Comparison of ENCODE assay signal across 9 cellular contexts in the genomic region with DNA sequence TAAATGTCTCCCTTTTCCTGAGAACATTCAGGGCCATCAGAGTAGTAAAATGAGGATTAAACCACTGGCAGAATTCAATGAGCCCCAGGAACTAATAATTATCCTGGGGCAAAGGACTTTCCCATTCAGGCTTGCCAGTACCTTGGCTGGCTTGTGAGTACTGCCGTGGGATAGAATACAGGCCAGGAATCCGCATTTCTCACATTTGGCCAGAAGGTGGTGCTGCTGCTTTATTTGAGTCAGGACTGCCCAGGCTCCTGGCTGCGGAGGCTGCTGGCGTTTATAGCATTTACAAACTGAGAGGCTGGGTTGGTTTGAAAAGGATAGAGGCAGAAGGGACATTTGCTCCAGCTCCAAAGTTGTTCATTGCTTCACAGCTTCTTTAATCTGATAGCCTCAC.
DNase-seq lines count a peak whose midpoint lies in the region; ATAC-seq, FAIRE-seq and TF ChIP-seq lines count a peak whose summit lies in the region.
"Had no signal": no experiment of that assay in that cellular context is flagged by ENCODE, and none has a peak within 500 bp of the region (broad histone marks: within the 10 kb centered on the region; RNA-seq: fewer than 3 reads in every experiment).

No MANE protein-coding gene starts in this region.

- H3K4me3 Mint-ChIP-seq in stimulated activated memory B cell treated with anti-CD40 and anti-IgM and Interleukin-4, amounts not matched to agents 10 μg/mL and 1 μg/mL and 100 μg/mL, for 72 hours, result no peak overlapping the region
- H3K4me3 Mint-ChIP-seq: activated naive CD8-positive, alpha-beta T cell had no signal

- H3K4me1 ChIP-seq in endothelial cell of umbilical vein (ENCODE audit: control insufficient read depth, extremely low read depth, insufficient read depth, low read length), result no peaks in the 10 kb centered on the region

- H3K36me3 ChIP-seq in endothelial cell of umbilical vein (ENCODE audit: control insufficient read depth in 2 of 2, extremely low read depth in 1 of 2, insufficient read depth in 2 of 2, low read length in 2 of 2), result no peaks in the 10 kb centered on the region

- no peak overlapping the region for H3K27ac ChIP-seq in endothelial cell of umbilical vein (ENCODE audit: insufficient read depth, low read depth, low read length)

- no peaks in the 10 kb centered on the region for H4K20me1 ChIP-seq in endothelial cell of umbilical vein (replicated peaks; ENCODE audit: control insufficient read depth, extremely low read depth, insufficient read depth, low read length)

- H3K27ac Mint-ChIP-seq in stimulated activated memory B cell treated with anti-CD40 and anti-IgM and Interleukin-4, amounts not matched to agents 10 μg/mL and 1 μg/mL and 100 μg/mL, for 72 hours, result no peak overlapping the region
- H3K27ac Mint-ChIP-seq: activated naive CD8-positive, alpha-beta T cell had no signal

- no peak overlapping the region for H2AFZ ChIP-seq in endothelial cell of umbilical vein (ENCODE audit: low read depth, low read length)

- peaks cover 3 to 5% of the 10 kb centered on the region in 2 experiments for H3K27me3 ChIP-seq in endothelial cell of umbilical vein (ENCODE audit: control insufficient read depth in 2 of 2, insufficient read depth in 2 of 2, low read length in 2 of 2)

- no peaks in the 10 kb centered on the region for H3K9me1 ChIP-seq in endothelial cell of umbilical vein (replicated peaks; ENCODE audit: control insufficient read depth, extremely low read depth, insufficient read depth, low read length)

- H3K9ac ChIP-seq in endothelial cell of umbilical vein (replicated peaks; ENCODE audit: extremely low read depth, insufficient read depth, low read length), result no peak overlapping the region

- CTCF ChIA-PET in endothelial cell of umbilical vein (lab: Charles Lee), result no interaction called here

- peaks cover 12% of the 10 kb centered on the region for H3K27me3 Mint-ChIP-seq in stimulated activated memory B cell treated with anti-CD40 and anti-IgM and Interleukin-4, amounts not matched to agents 10 μg/mL and 1 μg/mL and 100 μg/mL, for 72 hours
- H3K27me3 Mint-ChIP-seq: activated naive CD8-positive, alpha-beta T cell had no signal

- no peaks in the 10 kb centered on the region for H3K9me3 Mint-ChIP-seq in stimulated activated memory B cell treated with anti-CD40 and anti-IgM and Interleukin-4, amounts not matched to agents 10 μg/mL and 1 μg/mL and 100 μg/mL, for 72 hours

- H3K4me3 ChIP-seq in endothelial cell of umbilical vein (replicated peaks in 1 of 3; ENCODE audit: insufficient read depth in 1 of 3, low read depth in 1 of 3, low read length in 3 of 3), result no peak overlapping the region

- no peak for TF ChIP-seq POLR2A in endothelial cell of umbilical vein (IDR thresholded peaks at IDR 0.05; ENCODE audit: low read depth, low read length)

- no peak overlapping the region for H3K4me2 ChIP-seq in endothelial cell of umbilical vein (ENCODE audit: insufficient read depth, low read length)

- ATAC-seq in GM19372 (IDR thresholded peaks at IDR 0.05; ENCODE audit: low read depth, unreplicated experiment), result peak; percentile 75
- peak; percentile 61 for ATAC-seq in HG03565 (IDR thresholded peaks at IDR 0.05; ENCODE audit: unreplicated experiment)
- peak; percentile 54 for ATAC-seq in stimulated activated memory B cell treated with anti-CD40 and anti-IgM and Interleukin-4, amounts not matched to agents 10 μg/mL and 1 μg/mL and 100 μg/mL, for 72 hours

- peak; percentile 87 for FAIRE-seq in endothelial cell of umbilical vein (lab: Jason Lieb, UNC)

- H3K4me1 Mint-ChIP-seq in stimulated activated memory B cell treated with anti-CD40 and anti-IgM and Interleukin-4, amounts not matched to agents 10 μg/mL and 1 μg/mL and 100 μg/mL, for 72 hours, result no peaks in the 10 kb centered on the region

- DNase-seq in COLO668 (lab: John Stamatoyannopoulos, UW; ENCODE audit: unreplicated experiment) (peak; percentile 54), NCI-H82 treated with DMSO at 0.1 percent for 48 hours (lab: John Stamatoyannopoulos, UW; ENCODE audit: unreplicated experiment) (peak; percentile 33), endothelial cell of umbilical vein (ENCODE audit: low read depth, low spot score) (peak; percentile 56), mucosa of gallbladder (ENCODE audit: low spot score) (peak; percentile 83)
- DNase-seq in activated CD8-positive, alpha-beta memory T cell treated with anti-CD3 and anti-CD28 coated beads for 48 hours (ENCODE audit: low read depth in 2 of 3, low spot score in 2 of 3), result peak; percentile 6 to 14 (median 10)

- no TSS peak for BruUV-seq in endothelial cell of umbilical vein (replicated peaks; lab: Mats Ljungman, UMichigan)

- no peaks in the 10 kb centered on the region for H3K36me3 Mint-ChIP-seq in stimulated activated memory B cell treated with anti-CD40 and anti-IgM and Interleukin-4, amounts not matched to agents 10 μg/mL and 1 μg/mL and 100 μg/mL, for 72 hours
- H3K36me3 Mint-ChIP-seq: activated naive CD8-positive, alpha-beta T cell had no signal

- intact Hi-C loops in endothelial cell of umbilical vein (cut with micrococcal nuclease), result loop anchor here (1.0 kb wide), 2 partner anchors 397 to 402 kb away; no protein-coding TSS in a partner anchor

- no peaks in the 10 kb centered on the region for H3K9me3 ChIP-seq in endothelial cell of umbilical vein (replicated peaks; ENCODE audit: control insufficient read depth, insufficient read depth, low read length)

- H3K79me2 ChIP-seq in endothelial cell of umbilical vein (ENCODE audit: control insufficient read depth, insufficient read depth, low read length), result no peaks in the 10 kb centered on the region

- POLR2A ChIA-PET in endothelial cell of umbilical vein (lab: Charles Lee), result no interaction called here

- dilution Hi-C loops in endothelial cell of umbilical vein (cut with MboI; ENCODE audit: extremely low pct_ligation_motif_present, low sequenced_read_pairs), result no loop called here

- TF ChIP-seq CTCF in endothelial cell of umbilical vein (IDR thresholded peaks at IDR 0.05; ENCODE audit: extremely low read depth in 1 of 2, insufficient read depth in 1 of 2, low read depth in 1 of 2, low read length in 2 of 2), result peak; percentile 49 to 58

TF ChIP-seq in endothelial cell of umbilical vein, 7 proteins besides CTCF, POLR2A, EP300 and RAD21:
- no peak for TF ChIP-seq MYC (IDR thresholded peaks at IDR 0.05; ENCODE audit: low read depth, low read length)

Comparison
In these comparisons a context has a peak if more than half of its experiments do, and no peak if none do; other contexts are left out.
1. DNase-seq: peak in every context shown above with its lines; median percentile 83 in mucosa of gallbladder; 56 in endothelial cell of umbilical vein; 54 in COLO668; 33 in NCI-H82 treated with DMSO at 0.1 percent for 48 hours; 10 in activated CD8-positive, alpha-beta memory T cell treated with anti-CD3 and anti-CD28 coated beads for 48 hours.